Comparison of ENCODE assay signal across 1 cellular context in the genomic region with DNA sequence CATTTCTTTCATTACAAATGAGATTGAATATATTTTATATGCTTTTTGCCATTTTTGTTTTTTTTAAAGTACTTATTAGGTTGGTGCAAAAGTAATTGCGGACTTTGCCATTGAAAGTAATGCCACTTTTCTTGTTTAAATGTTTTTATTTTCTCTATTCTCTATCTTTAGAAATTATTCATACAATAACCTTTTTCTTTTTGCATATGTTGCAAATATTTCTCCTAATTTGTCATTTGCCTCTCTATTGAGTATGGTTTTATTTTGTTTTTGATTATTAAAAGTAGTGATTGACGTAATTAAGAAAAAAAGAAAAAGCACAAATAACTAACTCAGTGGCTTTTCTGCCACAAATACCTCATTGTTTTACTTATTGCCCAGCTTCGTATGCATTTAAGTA.
TF ChIP-seq lines count a peak whose summit lies in the region.

No MANE protein-coding gene starts in this region.

TF ChIP-seq in HepG2, 621 proteins besides CTCF, POLR2A, EP300 and RAD21 (continued from another document):
- TF ChIP-seq, protein P1, sequence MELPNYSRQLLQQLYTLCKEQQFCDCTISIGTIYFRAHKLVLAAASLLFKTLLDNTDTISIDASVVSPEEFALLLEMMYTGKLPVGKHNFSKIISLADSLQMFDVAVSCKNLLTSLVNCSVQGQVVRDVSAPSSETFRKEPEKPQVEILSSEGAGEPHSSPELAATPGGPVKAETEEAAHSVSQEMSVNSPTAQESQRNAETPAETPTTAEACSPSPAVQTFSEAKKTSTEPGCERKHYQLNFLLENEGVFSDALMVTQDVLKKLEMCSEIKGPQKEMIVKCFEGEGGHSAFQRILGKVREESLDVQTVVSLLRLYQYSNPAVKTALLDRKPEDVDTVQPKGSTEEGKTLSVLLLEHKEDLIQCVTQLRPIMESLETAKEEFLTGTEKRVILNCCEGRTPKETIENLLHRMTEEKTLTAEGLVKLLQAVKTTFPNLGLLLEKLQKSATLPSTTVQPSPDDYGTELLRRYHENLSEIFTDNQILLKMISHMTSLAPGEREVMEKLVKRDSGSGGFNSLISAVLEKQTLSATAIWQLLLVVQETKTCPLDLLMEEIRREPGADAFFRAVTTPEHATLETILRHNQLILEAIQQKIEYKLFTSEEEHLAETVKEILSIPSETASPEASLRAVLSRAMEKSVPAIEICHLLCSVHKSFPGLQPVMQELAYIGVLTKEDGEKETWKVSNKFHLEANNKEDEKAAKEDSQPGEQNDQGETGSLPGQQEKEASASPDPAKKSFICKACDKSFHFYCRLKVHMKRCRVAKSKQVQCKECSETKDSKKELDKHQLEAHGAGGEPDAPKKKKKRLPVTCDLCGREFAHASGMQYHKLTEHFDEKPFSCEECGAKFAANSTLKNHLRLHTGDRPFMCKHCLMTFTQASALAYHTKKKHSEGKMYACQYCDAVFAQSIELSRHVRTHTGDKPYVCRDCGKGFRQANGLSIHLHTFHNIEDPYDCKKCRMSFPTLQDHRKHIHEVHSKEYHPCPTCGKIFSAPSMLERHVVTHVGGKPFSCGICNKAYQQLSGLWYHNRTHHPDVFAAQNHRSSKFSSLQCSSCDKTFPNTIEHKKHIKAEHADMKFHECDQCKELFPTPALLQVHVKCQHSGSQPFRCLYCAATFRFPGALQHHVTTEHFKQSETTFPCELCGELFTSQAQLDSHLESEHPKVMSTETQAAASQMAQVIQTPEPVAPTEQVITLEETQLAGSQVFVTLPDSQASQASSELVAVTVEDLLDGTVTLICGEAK (IDR thresholded peaks at IDR 0.05) = peak; percentile 78
- TF ChIP-seq, protein P1 (CRISPR knock-in tag; IDR thresholded peaks at IDR 0.05) = no peak
- no peak for TF ChIP-seq ZNF546 (CRISPR knock-in tag; conservative IDR thresholded peaks at IDR 0.05)
- TF ChIP-seq NKX3-1 (CRISPR knock-in tag; IDR thresholded peaks at IDR 0.05) = no peak
- TF ChIP-seq MED13 (CRISPR knock-in tag; IDR thresholded peaks at IDR 0.05) = no peak
- no peak for TF ChIP-seq SP2 (CRISPR knock-in tag; IDR thresholded peaks at IDR 0.05)
- peak; percentile 4 to 53; a peak in 2 of 4 replicates for TF ChIP-seq MAFK (conservative IDR thresholded peaks at IDR 0.05 in 1 of 2, IDR thresholded peaks at IDR 0.05 in 1 of 2; ENCODE audit: low read length in 2 of 2)
